Comparison of ENCODE assay signal across 8 cellular contexts in genomic region chr2:37890893-37891495, GRCh38. TPM values are rescaled to one million over a fixed set of nuclear protein-coding genes. Genes with fewer than 3 reads are reported as not detected.
DNase-seq lines count a peak whose midpoint lies in the region; ATAC-seq and TF ChIP-seq lines count a peak whose summit lies in the region.

No MANE protein-coding gene starts in this region.

- TF ChIP-seq CTCF in HCT116 (IDR thresholded peaks at IDR 0.05 in 2 of 3, conservative IDR thresholded peaks at IDR 0.05 in 1 of 3; ENCODE audit: borderline replicate concordance in 1 of 3, insufficient read depth in 1 of 3, low read depth in 2 of 3, low read length in 2 of 3) (peak; percentile 69 to 87 (median 83)), colonic mucosa (IDR thresholded peaks at IDR 0.05) (peak; percentile 70), lower leg skin (IDR thresholded peaks at IDR 0.05) (no peak)

- CTCF ChIA-PET in HCT116 (lab: Charles Lee) = interaction anchor here (0.7 to 1.5 kb wide), 3 partner anchors 59 to 477 kb away, joined by 5 to 6 read pairs (median 6); no protein-coding TSS in a partner anchor

- POLR2A ChIA-PET in HCT116 (lab: Charles Lee) = no interaction called here

- no TSS peak for BruUV-seq in HCT116 (replicated peaks; lab: Mats Ljungman, UMichigan)

- H3K4me3 ChIP-seq in HCT116 (replicated peaks in 1 of 2; ENCODE audit: low read depth in 1 of 2, low read length in 2 of 2) (no peak overlapping the region), colonic mucosa (no peak overlapping the region), lower leg skin (ENCODE audit: low read depth, poor library complexity, severe bottlenecking) (no peak overlapping the region)

- ATAC-seq in HCT116 (peak; percentile 100), HG02884 (IDR thresholded peaks at IDR 0.05; ENCODE audit: unreplicated experiment) (no peak)

- RAD21 ChIA-PET in HCT116 (lab: Charles Lee; ENCODE audit: low non-redundant PET in 1 of 2, low total read pairs in 2 of 2, uncharacterized antibody in 2 of 2, unreplicated experiment in 2 of 2) = interaction anchor here in 1 of 2 experiments (1.0 kb wide), 1 partner anchor 495 kb away, joined by 4 read pairs; no protein-coding TSS in a partner anchor

- H3K36me3 ChIP-seq in HCT116 (ENCODE audit: control insufficient read depth in 1 of 2, insufficient read depth in 2 of 2, low read length in 2 of 2) = no peaks in the 10 kb centered on the region
- no peaks in the 10 kb centered on the region for H3K36me3 ChIP-seq in colonic mucosa

- DNase-seq in COLO829 (ENCODE audit: low spot score) = peak; percentile 76
- DNase-seq in HCT116 (ENCODE audit: low read depth, low spot score) = peak; percentile 48
- DNase-seq in NCI-H345 treated with DMSO at 0.1 percent for 48 hours (lab: John Stamatoyannopoulos, UW; ENCODE audit: unreplicated experiment) = peak; percentile 32
- DNase-seq in activated CD4-positive, alpha-beta T cell treated with anti-CD3 and anti-CD28 coated beads for 4 hours = peak; percentile 52 to 75
- peak; percentile 86 for DNase-seq in colonic mucosa
- peak; percentile 47 to 89 for DNase-seq in lower leg skin (ENCODE audit: low spot score in 2 of 2)
- DNase-seq in stimulated activated CD4-positive, alpha-beta T cell treated with anti-CD3 and anti-CD28 coated beads, TNF-alpha, amount 100 ng/mL, for 4 hours (ENCODE audit: low read depth in 3 of 3) = peak; percentile 34 to 44 (median 44)

- TF ChIP-seq POLR2A in HCT116 (IDR thresholded peaks at IDR 0.05; ENCODE audit: borderline replicate concordance, extremely low read depth, insufficient read depth, insufficient read length) = no peak
- TF ChIP-seq POLR2A in lower leg skin (IDR thresholded peaks at IDR 0.05) = no peak

- no peaks in the 10 kb centered on the region for H4K20me1 ChIP-seq in HCT116 (ENCODE audit: insufficient read depth)

- H2AFZ ChIP-seq in HCT116 (ENCODE audit: low read depth, low read length, poor library complexity, severe bottlenecking) = peak overlapping the region; percentile 79

- H3K27ac ChIP-seq in HCT116 (ENCODE audit: low read depth, low read length) (no peak overlapping the region), colonic mucosa (no peak overlapping the region)

- H3K79me2 ChIP-seq in HCT116 (ENCODE audit: insufficient read depth, low read length) = no peaks in the 10 kb centered on the region

- H3K4me2 ChIP-seq in HCT116 (ENCODE audit: low read length) = 0 out of 2 replicates have a peak overlapping the region, but pooled peaks have one; percentile 21

- H3K9me2 ChIP-seq in HCT116 (ENCODE audit: insufficient read depth) = no peaks in the 10 kb centered on the region

- H3K9ac ChIP-seq in HCT116 (ENCODE audit: low read length) (no peak overlapping the region), colonic mucosa (ENCODE audit: low read depth in 2 of 2, low read length in 2 of 2) (no peak overlapping the region)

- intact Hi-C loops in HCT116 (cut with micrococcal nuclease) (loop anchor here (1.0 to 10.0 kb wide), 5 partner anchors 224 to 1109 kb away; no protein-coding TSS in a partner anchor), colonic mucosa (cut with DNase I) (loop anchor here (5.0 kb wide), 2 partner anchors 91 to 226 kb away; no protein-coding TSS in a partner anchor), lower leg skin (cut with DNase I; ENCODE audit: low total_unique reads) (no loop called here)

- H3K27me3 ChIP-seq in HCT116 (ENCODE audit: insufficient read depth, low read length) = no peaks in the 10 kb centered on the region
- no peaks in the 10 kb centered on the region for H3K27me3 ChIP-seq in colonic mucosa

- WGBS in lower leg skin, 2 donors = 19 to 21% methylated on average over 8 of the region's 8 CpGs

- no peaks in the 10 kb centered on the region for H3K9me3 ChIP-seq in HCT116 (ENCODE audit: control insufficient read depth in 1 of 2, insufficient read depth in 1 of 2, low read depth in 1 of 2, low read length in 2 of 2)
- H3K9me3 ChIP-seq in colonic mucosa = no peaks in the 10 kb centered on the region

- peak; percentile 81 for TF ChIP-seq RAD21 in HCT116 (IDR thresholded peaks at IDR 0.05; ENCODE audit: low read depth)

- H3K4me1 ChIP-seq in HCT116 (ENCODE audit: control insufficient read depth in 1 of 2, insufficient read depth in 2 of 2, low read length in 2 of 2) (no peaks in the 10 kb centered on the region), colonic mucosa (no peaks in the 10 kb centered on the region)

TF ChIP-seq in HCT116, 20 proteins besides CTCF, POLR2A, EP300 and RAD21:
- TF ChIP-seq SP1 (IDR thresholded peaks at IDR 0.05; ENCODE audit: low read depth) = no peak
- no peak for TF ChIP-seq EZH2 (IDR thresholded peaks at IDR 0.05)
- TF ChIP-seq TCF7L2 (IDR thresholded peaks at IDR 0.05; ENCODE audit: borderline replicate concordance, extremely low read depth, insufficient read depth, insufficient read length) = no peak
- TF ChIP-seq YY1 (IDR thresholded peaks at IDR 0.05; ENCODE audit: extremely low read depth, insufficient replicate concordance, low read depth, low read length) = no peak
- no peak for TF ChIP-seq SRF (IDR thresholded peaks at IDR 0.05; ENCODE audit: low read depth)
- TF ChIP-seq ATF3 (IDR thresholded peaks at IDR 0.05) = no peak
- no peak for TF ChIP-seq ZFX (IDR thresholded peaks at IDR 0.05)
- TF ChIP-seq CBX3 (IDR thresholded peaks at IDR 0.05; ENCODE audit: low read depth) = no peak
- TF ChIP-seq ZNF274 (IDR thresholded peaks at IDR 0.05; ENCODE audit: low read depth, low read length) = no peak
- no peak for TF ChIP-seq JUND (IDR thresholded peaks at IDR 0.05)
- TF ChIP-seq EGR1 (IDR thresholded peaks at IDR 0.05; ENCODE audit: low read depth) = no peak
- TF ChIP-seq ZBTB33 (IDR thresholded peaks at IDR 0.05; ENCODE audit: extremely low read depth, insufficient replicate concordance, low read length) = no peak
- TF ChIP-seq POLR2AphosphoS5 (IDR thresholded peaks at IDR 0.05; ENCODE audit: low read depth, low read length) = no peak
- TF ChIP-seq SIN3A (IDR thresholded peaks at IDR 0.05; ENCODE audit: low read depth) = no peak
- no peak for TF ChIP-seq REST (IDR thresholded peaks at IDR 0.05; ENCODE audit: low read depth)

RNA-seq across cellular contexts. Expression of gene RMDN2, which starts 34.1 kb away (rescaled TPM):
- total RNA-seq in HCT116 (2021; ENCODE audit: unreplicated experiment) (4.5 TPM), colonic mucosa (10 to 100 TPM; 19.8 to 26.5 TPM), lower leg skin (10 to 100 TPM in 1 of 4 donors, 1 to 10 TPM in 3; 3.7 to 10.5 (median 4.2) TPM)
- polyA plus RNA-seq in HCT116 (2012) = 0.41 and 1.4 TPM in 2 replicates

Comparison
In these comparisons a context has a peak if more than half of its experiments do, and no peak if none do; other contexts are left out.
1. DNase-seq: peak in every context shown above with its lines; median percentile 86 in colonic mucosa; 76 in COLO829; 68 in lower leg skin; 64 in activated CD4-positive, alpha-beta T cell treated with anti-CD3 and anti-CD28 coated beads for 4 hours; 48 in HCT116; 44 in stimulated activated CD4-positive, alpha-beta T cell treated with anti-CD3 and anti-CD28 coated beads, TNF-alpha, amount 100 ng/mL, for 4 hours; 32 in NCI-H345 treated with DMSO at 0.1 percent for 48 hours.
2. CTCF ChIP-seq: peak in HCT116 (3 of 3) and colonic mucosa (single experiment); none in lower leg skin (0 of 3).